In genomic region chr10:48480397-48481374, GRCh38 we compare ENCODE assay signal across 18 cellular contexts.
A peak's percentile ranks its signal among the peaks of the same experiment; 100 is the strongest.
DNase-seq lines count a peak whose midpoint lies in the region; ATAC-seq and TF ChIP-seq lines count a peak whose summit lies in the region.
"Had no signal": no experiment of that assay in that cellular context is flagged by ENCODE, and none has a peak within 500 bp of the region (broad histone marks: within the 10 kb centered on the region; RNA-seq: fewer than 3 reads in every experiment).

No MANE protein-coding gene starts in this region.

- no peak overlapping the region for H3K4me2 ChIP-seq in neural progenitor cell

- DNase-seq in Right ventricle myocardium inferior (ENCODE audit: missing footprints) (no peak), left ventricle myocardium inferior (no peak), foreskin keratinocyte (no peak), natural killer cell (peak; percentile 7), glutamatergic neuron (no peak), neural progenitor cell (ENCODE audit: low spot score) (no peak), NCI-H1436 treated with DMSO at 0.1 percent for 48 hours (lab: John Stamatoyannopoulos, UW) (no peak)
- no peak for DNase-seq in effector memory CD4-positive, alpha-beta T cell
- DNase-seq: activated naive CD8-positive, alpha-beta T cell treated with anti-CD3 and anti-CD28 coated beads for 36 hours; CD4-positive, alpha-beta memory T cell; effector CD8-positive, alpha-beta T cell; NCI-H187 treated with DMSO at 0.1 percent for 48 hours; stimulated activated CD4-positive, alpha-beta T cell treated with anti-CD3 and anti-CD28 coated beads, Interleukin-2, amount 100 ng/mL, for 48 hours; T-cell had no signal

- TF ChIP-seq CTCF in left ventricle myocardium inferior (IDR thresholded peaks at IDR 0.05; ENCODE audit: borderline replicate concordance) (no peak), foreskin keratinocyte (conservative IDR thresholded peaks at IDR 0.05) (no peak), natural killer cell (IDR thresholded peaks at IDR 0.05) (no peak), glutamatergic neuron (IDR thresholded peaks at IDR 0.05; ENCODE audit: partially characterized antibody, unreplicated experiment) (no peak), neural progenitor cell (IDR thresholded peaks at IDR 0.05) (no peak)

- intact Hi-C loops in Right ventricle myocardium inferior (cut with DNase I) = no loop called here
- intact Hi-C loops in left ventricle myocardium inferior (cut with micrococcal nuclease) = no loop called here
- intact Hi-C loops in natural killer cell (cut with micrococcal nuclease) = no loop called here

- no peak overlapping the region for H2AFZ ChIP-seq in neural progenitor cell (replicated peaks)

- ATAC-seq in Right ventricle myocardium inferior (peak; percentile 62), foreskin keratinocyte (peak; percentile 19), natural killer cell (peak in 1 of 3 donors; percentile 33)
- ATAC-seq: activated CD4-positive, CD25-positive, alpha-beta regulatory T cell treated with anti-CD3 and anti-CD28 coated beads, Interleukin-2, amount 50 U/mL, for 24 hours; sciatic nerve; T-cell had no signal

- H3K4me1 ChIP-seq in left ventricle myocardium inferior (peaks cover 8% of the 10 kb centered on the region), foreskin keratinocyte (no peaks in the 10 kb centered on the region), neural progenitor cell (peaks cover 11% of the 10 kb centered on the region)
- H3K4me1 ChIP-seq in effector memory CD4-positive, alpha-beta T cell (ENCODE audit: control insufficient read depth, insufficient read depth, low read length, poor library complexity, severe bottlenecking) = no peaks in the 10 kb centered on the region
- H3K4me1 ChIP-seq: tibial nerve had no signal

- H3K4me3 ChIP-seq in left ventricle myocardium inferior (no peak overlapping the region), neural progenitor cell (no peak overlapping the region)
- H3K4me3 ChIP-seq in effector memory CD4-positive, alpha-beta T cell (ENCODE audit: insufficient read depth, low read depth, low read length, poor library complexity, severe bottlenecking) = no peak overlapping the region
- H3K4me3 ChIP-seq: tibial nerve had no signal

- no peaks in the 10 kb centered on the region for H3K79me2 ChIP-seq in neural progenitor cell (ENCODE audit: low read depth)

- H3K4me1 Mint-ChIP-seq in natural killer cell (no peaks in the 10 kb centered on the region), glutamatergic neuron (ENCODE audit: low read depth, unreplicated experiment) (peaks cover 25% of the 10 kb centered on the region), neural progenitor cell (no peaks in the 10 kb centered on the region)
- H3K4me1 Mint-ChIP-seq: activated naive CD8-positive, alpha-beta T cell treated with anti-CD3 and anti-CD28 coated beads for 36 hours; CD4-positive, alpha-beta memory T cell; neural crest cell; T-cell had no signal

- H3K36me3 ChIP-seq in left ventricle myocardium inferior (no peaks in the 10 kb centered on the region), neural progenitor cell (no peaks in the 10 kb centered on the region)
- no peaks in the 10 kb centered on the region for H3K36me3 ChIP-seq in effector memory CD4-positive, alpha-beta T cell (ENCODE audit: control insufficient read depth, insufficient read depth, low read length)
- H3K36me3 ChIP-seq: tibial nerve had no signal

- no peaks in the 10 kb centered on the region for H4K20me1 ChIP-seq in neural progenitor cell (ENCODE audit: low read depth)

- no peaks in the 10 kb centered on the region for H3K27me3 ChIP-seq in left ventricle myocardium inferior (ENCODE audit: low read depth)
- H3K27me3 ChIP-seq in foreskin keratinocyte = peaks cover 52% of the 10 kb centered on the region
- no peaks in the 10 kb centered on the region for H3K27me3 ChIP-seq in effector memory CD4-positive, alpha-beta T cell (replicated peaks; ENCODE audit: control insufficient read depth, insufficient read depth, low read length, poor library complexity, severe bottlenecking)
- H3K27me3 ChIP-seq in neural progenitor cell = no peaks in the 10 kb centered on the region
- H3K27me3 ChIP-seq: tibial nerve had no signal

- H3K27me3 Mint-ChIP-seq in natural killer cell (ENCODE audit: low read depth in 2 of 2) (peaks cover 24 to 26% of the 10 kb centered on the region in 2 donors), glutamatergic neuron (ENCODE audit: unreplicated experiment) (no peaks in the 10 kb centered on the region), neural progenitor cell (ENCODE audit: insufficient read depth, low read depth) (peaks cover 2% of the 10 kb centered on the region)

- H3K9ac ChIP-seq in neural progenitor cell = no peak overlapping the region

- no peak overlapping the region for H3K27ac ChIP-seq in left ventricle myocardium inferior (replicated peaks)
- H3K27ac ChIP-seq in foreskin keratinocyte = no peak overlapping the region
- no peak overlapping the region for H3K27ac ChIP-seq in effector memory CD4-positive, alpha-beta T cell (ENCODE audit: insufficient read depth, low read length, poor library complexity, severe bottlenecking)
- H3K27ac ChIP-seq in neural progenitor cell = no peak overlapping the region
- H3K27ac ChIP-seq: tibial nerve had no signal

- H3K9me3 ChIP-seq in left ventricle myocardium inferior (replicated peaks) (no peaks in the 10 kb centered on the region), neural progenitor cell (ENCODE audit: low read depth) (no peaks in the 10 kb centered on the region)
- no peaks in the 10 kb centered on the region for H3K9me3 ChIP-seq in effector memory CD4-positive, alpha-beta T cell (ENCODE audit: control insufficient read depth, low read length)
- H3K9me3 ChIP-seq: tibial nerve had no signal

- H3K4me3 Mint-ChIP-seq in natural killer cell (no peak overlapping the region), glutamatergic neuron (ENCODE audit: unreplicated experiment) (no peak overlapping the region), neural progenitor cell (no peak overlapping the region)
- H3K4me3 Mint-ChIP-seq: activated naive CD8-positive, alpha-beta T cell treated with anti-CD3 and anti-CD28 coated beads for 36 hours; CD4-positive, alpha-beta memory T cell; neural crest cell; T-cell had no signal

- no peaks in the 10 kb centered on the region for H3K36me3 Mint-ChIP-seq in natural killer cell
- no peaks in the 10 kb centered on the region for H3K36me3 Mint-ChIP-seq in glutamatergic neuron (ENCODE audit: unreplicated experiment)
- H3K36me3 Mint-ChIP-seq in neural progenitor cell = no peaks in the 10 kb centered on the region
- H3K36me3 Mint-ChIP-seq: activated naive CD8-positive, alpha-beta T cell treated with anti-CD3 and anti-CD28 coated beads for 36 hours; CD4-positive, alpha-beta memory T cell; T-cell had no signal

- H3K27ac Mint-ChIP-seq in natural killer cell (no peak overlapping the region), glutamatergic neuron (ENCODE audit: unreplicated experiment) (no peak overlapping the region), neural progenitor cell (no peak overlapping the region)
- H3K27ac Mint-ChIP-seq: activated naive CD8-positive, alpha-beta T cell treated with anti-CD3 and anti-CD28 coated beads for 36 hours; CD4-positive, alpha-beta memory T cell; T-cell had no signal

- no peaks in the 10 kb centered on the region for H3F3A ChIP-seq in neural progenitor cell (ENCODE audit: low read depth)

- H3K9me3 Mint-ChIP-seq in natural killer cell = no peaks in the 10 kb centered on the region
- peaks cover 2% of the 10 kb centered on the region for H3K9me3 Mint-ChIP-seq in glutamatergic neuron (ENCODE audit: unreplicated experiment)
- H3K9me3 Mint-ChIP-seq in neural progenitor cell = no peaks in the 10 kb centered on the region
- H3K9me3 Mint-ChIP-seq: activated naive CD8-positive, alpha-beta T cell treated with anti-CD3 and anti-CD28 coated beads for 36 hours; CD4-positive, alpha-beta memory T cell; neural crest cell; T-cell had no signal
